Comparison of ENCODE assay signal across 9 cellular contexts in genomic region chr11:57779275-57779674, GRCh38. TPM values are rescaled to one million over a fixed set of nuclear protein-coding genes. Genes with fewer than 3 reads are reported as not detected.
DNase-seq lines count a peak whose midpoint lies in the region; ATAC-seq and TF ChIP-seq lines count a peak whose summit lies in the region.
"Had no signal": no experiment of that assay in that cellular context is flagged by ENCODE, and none has a peak within 500 bp of the region (broad histone marks: within the 10 kb centered on the region; RNA-seq: fewer than 3 reads in every experiment).

No MANE protein-coding gene starts in this region.

- ATAC-seq in Right ventricle myocardium superior (ENCODE audit: poor library complexity) = peak; percentile 79
- no peak for ATAC-seq in GM19324 (IDR thresholded peaks at IDR 0.05; ENCODE audit: low FRiP score, unreplicated experiment)

- H3K36me3 Mint-ChIP-seq in osteocyte (ENCODE audit: unreplicated experiment) = peaks cover 3% of the 10 kb centered on the region

- H4K20me1 ChIP-seq in BLaER1 = peaks cover 6% of the 10 kb centered on the region; the same call in 1 of the 2 replicates

- no peaks in the 10 kb centered on the region for H3K27me3 ChIP-seq in BLaER1
- H3K27me3 ChIP-seq in adipocyte (replicated peaks; ENCODE audit: control insufficient read depth, insufficient read depth, low read length) = no peaks in the 10 kb centered on the region

- POLR2A ChIA-PET in GM10248 (lab: Yijun Ruan, JAX) = no interaction called here

- peaks cover 52% of the 10 kb centered on the region for H3K4me1 ChIP-seq in BLaER1
- peaks cover 50% of the 10 kb centered on the region for H3K4me1 ChIP-seq in adipocyte (ENCODE audit: control insufficient read depth, insufficient read depth, low read length)

- peak; percentile 83 for DNase-seq in adipocyte (ENCODE audit: low read depth)
- DNase-seq in Right ventricle myocardium superior = peak; percentile 50
- no peak for DNase-seq in osteocyte (ENCODE audit: extremely low spot score, unreplicated experiment)
- DNase-seq in T-helper 2 cell = no peak
- DNase-seq in GM10248 (ENCODE audit: extremely low spot score) = no peak
- no peak for DNase-seq in NCI-H446 (lab: John Stamatoyannopoulos, UW)
- DNase-seq: activated T-cell treated with anti-CD3 and anti-CD28 coated beads, Interleukin-2, amount 50 U/mL, for 24 hours had no signal

- peak overlapping the region; percentile 62 for H3K4me3 Mint-ChIP-seq in osteocyte (ENCODE audit: unreplicated experiment)
- H3K4me3 Mint-ChIP-seq: activated T-cell treated with anti-CD3 and anti-CD28 coated beads, Interleukin-2, amount 50 U/mL, for 24 hours had no signal

- no peak overlapping the region for H3K9ac ChIP-seq in BLaER1
- peak overlapping the region; percentile 66 for H3K9ac ChIP-seq in adipocyte (ENCODE audit: low read length)

- H3K9me3 ChIP-seq in BLaER1 = no peaks in the 10 kb centered on the region
- no peaks in the 10 kb centered on the region for H3K9me3 ChIP-seq in adipocyte (ENCODE audit: control insufficient read depth, low read length)

- no peak overlapping the region for H3K27ac ChIP-seq in BLaER1

- CTCF ChIA-PET in GM10248 (lab: Yijun Ruan, JAX) = interaction anchor here (1.4 to 4.9 kb wide), 5 partner anchors 9 to 28 kb away, joined by 5 to 29 read pairs (median 7); partner anchors contain the start of gene BTBD18

- H3K9me3 Mint-ChIP-seq in osteocyte (ENCODE audit: unreplicated experiment) = no peaks in the 10 kb centered on the region
- H3K9me3 Mint-ChIP-seq: activated T-cell treated with anti-CD3 and anti-CD28 coated beads, Interleukin-2, amount 50 U/mL, for 24 hours had no signal

- peaks cover 77% of the 10 kb centered on the region for H3K4me1 Mint-ChIP-seq in osteocyte (ENCODE audit: unreplicated experiment)

- H3K4me2 ChIP-seq in BLaER1 = peak overlapping the region; percentile 76

- intact Hi-C loops in Right ventricle myocardium superior (cut with DNase I) = no loop called here

- no peak overlapping the region for H3K4me3 ChIP-seq in BLaER1
- peak overlapping the region; percentile 67 for H3K4me3 ChIP-seq in adipocyte (ENCODE audit: low read length)

- peak overlapping the region; percentile 95 for H3K27ac Mint-ChIP-seq in osteocyte (ENCODE audit: unreplicated experiment)
- H3K27ac Mint-ChIP-seq: activated T-cell treated with anti-CD3 and anti-CD28 coated beads, Interleukin-2, amount 50 U/mL, for 24 hours had no signal

- no peaks in the 10 kb centered on the region for H3K27me3 Mint-ChIP-seq in osteocyte (ENCODE audit: unreplicated experiment)
- H3K27me3 Mint-ChIP-seq: activated T-cell treated with anti-CD3 and anti-CD28 coated beads, Interleukin-2, amount 50 U/mL, for 24 hours had no signal

- TF ChIP-seq CTCF in osteocyte (IDR thresholded peaks at IDR 0.05) (no peak), GM10248 (IDR thresholded peaks at IDR 0.05; ENCODE audit: control extremely low read depth, extremely low read depth, low read depth, missing control alignments) (no peak)

- H3K36me3 ChIP-seq in BLaER1 (no peaks in the 10 kb centered on the region; the same call in 1 of the 2 replicates), adipocyte (ENCODE audit: control insufficient read depth, insufficient read depth, low read length, severe bottlenecking) (no peaks in the 10 kb centered on the region)

RNA-seq across cellular contexts. Expression of gene CTNND1, which starts 17.7 kb away (rescaled TPM):
- total RNA-seq in Right ventricle myocardium superior (66.5 TPM), osteocyte (181 and 183 TPM in 2 replicates)

RNA-seq across cellular contexts. Expression of gene BTBD18, which starts 27.7 kb away (rescaled TPM):
- not detected for total RNA-seq in Right ventricle myocardium superior
- total RNA-seq in osteocyte = not detected in 2 replicates

RNA-seq across cellular contexts. Expression of gene SELENOH, which starts 38.0 kb away (rescaled TPM):
- total RNA-seq in Right ventricle myocardium superior (88.4 TPM), osteocyte (103 and 122 TPM in 2 replicates)

Comparison
In these comparisons a context has a peak if more than half of its experiments do, and no peak if none do; other contexts are left out.
1. DNase-seq: peak in adipocyte (single experiment) and Right ventricle myocardium superior (single experiment); none in osteocyte (single experiment), T-helper 2 cell (0 of 5), GM10248 (single experiment) and NCI-H446 (0 of 2).